In the genomic region with DNA sequence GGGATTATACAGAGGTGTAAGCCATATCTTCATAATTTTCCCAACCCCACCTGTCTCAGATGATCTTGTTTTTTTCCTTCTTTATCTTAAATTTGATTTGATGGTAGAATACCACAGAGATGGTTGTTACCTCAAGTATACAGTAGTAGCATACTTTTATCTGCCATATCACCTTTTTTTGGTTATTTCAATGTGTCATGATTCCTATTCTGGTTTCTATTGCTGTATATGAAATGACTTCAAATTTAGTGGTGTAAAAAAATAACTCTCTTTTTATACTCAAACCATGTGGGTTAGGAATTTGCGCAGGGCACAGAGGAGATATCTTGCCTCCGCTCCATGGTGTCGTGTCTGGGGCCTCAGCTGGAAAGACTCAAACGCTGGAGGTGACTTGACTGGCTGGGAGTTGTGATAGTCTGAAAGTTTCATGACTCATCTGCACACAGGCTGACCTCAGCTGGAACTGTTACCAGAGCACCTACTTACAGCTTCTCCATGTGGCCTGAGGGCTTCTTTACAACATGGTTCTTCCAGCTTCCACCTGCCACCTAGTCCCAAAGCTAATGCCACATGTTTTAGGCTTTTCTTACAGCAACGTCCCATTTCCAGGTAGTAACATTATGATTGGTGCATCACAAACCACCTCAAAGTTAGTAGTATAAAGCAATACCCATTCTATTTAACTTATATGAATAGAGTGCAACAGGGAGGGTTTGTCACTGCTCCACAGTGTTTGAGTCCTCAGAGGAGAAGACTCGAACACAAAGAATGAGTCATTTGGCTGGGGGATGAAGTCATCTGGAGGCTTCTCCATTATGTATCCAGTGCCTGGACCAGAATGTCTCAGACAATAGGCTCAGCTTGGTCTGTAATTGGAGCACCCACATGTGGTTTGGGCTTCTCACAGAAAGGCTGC, we compare ENCODE assay signal across 10 cellular contexts.
A peak's percentile ranks its signal among the peaks of the same experiment; 100 is the strongest.
DNase-seq lines count a peak whose midpoint lies in the region; ATAC-seq, FAIRE-seq and TF ChIP-seq lines count a peak whose summit lies in the region.
"Had no signal": no experiment of that assay in that cellular context is flagged by ENCODE, and none has a peak within 500 bp of the region (broad histone marks: within the 10 kb centered on the region; RNA-seq: fewer than 3 reads in every experiment).

No MANE protein-coding gene starts in this region.

- H3K9me3 ChIP-seq in astrocyte (ENCODE audit: insufficient read depth, low read depth, low read length) = no peaks in the 10 kb centered on the region
- no peaks in the 10 kb centered on the region for H3K9me3 ChIP-seq in neural progenitor cell (ENCODE audit: low read depth)

- H3K4me1 ChIP-seq in astrocyte (ENCODE audit: insufficient read depth, low read length) (peaks cover 17% of the 10 kb centered on the region), neural progenitor cell (no peaks in the 10 kb centered on the region)

- no peaks in the 10 kb centered on the region for H3K27me3 ChIP-seq in astrocyte (ENCODE audit: insufficient read depth, low read length)
- no peaks in the 10 kb centered on the region for H3K27me3 ChIP-seq in neural progenitor cell

- peak overlapping the region; percentile 77 for H3K27ac ChIP-seq in astrocyte (ENCODE audit: low read depth, low read length)
- H3K27ac ChIP-seq in neural progenitor cell = no peak overlapping the region

- no peaks in the 10 kb centered on the region for H3K27me3 Mint-ChIP-seq in astrocyte (ENCODE audit: low read depth, unreplicated experiment)
- peaks cover 3% of the 10 kb centered on the region for H3K27me3 Mint-ChIP-seq in neural progenitor cell (ENCODE audit: insufficient read depth, low read depth)

- H3K9me3 Mint-ChIP-seq in astrocyte (ENCODE audit: unreplicated experiment) (no peaks in the 10 kb centered on the region), neural progenitor cell (no peaks in the 10 kb centered on the region)
- H3K9me3 Mint-ChIP-seq: neural crest cell had no signal

- peak overlapping the region; percentile 79 for H3K27ac Mint-ChIP-seq in astrocyte (ENCODE audit: unreplicated experiment)
- H3K27ac Mint-ChIP-seq in neural progenitor cell = no peak overlapping the region

- peak overlapping the region; percentile 43 for H2AFZ ChIP-seq in astrocyte (ENCODE audit: low read depth, low read length)
- peak overlapping the region; percentile 9 for H2AFZ ChIP-seq in neural progenitor cell (replicated peaks)

- peak; percentile 5 for DNase-seq in NCI-H345 (lab: John Stamatoyannopoulos, UW)
- no peak for DNase-seq in NCI-H345 treated with DMSO at 0.1 percent for 48 hours (lab: John Stamatoyannopoulos, UW; ENCODE audit: unreplicated experiment)
- peak; percentile 88 for DNase-seq in LHCN-M2 (ENCODE audit: low read depth)
- peak; percentile 91 for DNase-seq in astrocyte (ENCODE audit: low read depth)
- DNase-seq in neural progenitor cell (ENCODE audit: low spot score) = no peak
- no peak for DNase-seq in NCI-H128 (lab: John Stamatoyannopoulos, UW; ENCODE audit: unreplicated experiment)
- no peak for DNase-seq in mucosa of gallbladder (ENCODE audit: low spot score)

- H3K4me3 ChIP-seq in astrocyte (ENCODE audit: insufficient read depth, low read depth, low read length) = no peak overlapping the region
- H3K4me3 ChIP-seq in neural progenitor cell = no peak overlapping the region

- H3K79me2 ChIP-seq in astrocyte (ENCODE audit: insufficient read depth, low read length) = no peaks in the 10 kb centered on the region
- H3K79me2 ChIP-seq in neural progenitor cell (ENCODE audit: low read depth) = no peaks in the 10 kb centered on the region

- no peaks in the 10 kb centered on the region for H4K20me1 ChIP-seq in astrocyte (ENCODE audit: insufficient read depth, low read length)
- H4K20me1 ChIP-seq in neural progenitor cell (ENCODE audit: low read depth) = no peaks in the 10 kb centered on the region

- H3K36me3 ChIP-seq in astrocyte (ENCODE audit: insufficient read depth, low read length) = no peaks in the 10 kb centered on the region
- no peaks in the 10 kb centered on the region for H3K36me3 ChIP-seq in neural progenitor cell

- no peak for FAIRE-seq in astrocyte (lab: Jason Lieb, UNC)
- FAIRE-seq: GM19239 had no signal

- H3K4me3 Mint-ChIP-seq in astrocyte (ENCODE audit: unreplicated experiment) = no peak overlapping the region
- no peak overlapping the region for H3K4me3 Mint-ChIP-seq in neural progenitor cell
- H3K4me3 Mint-ChIP-seq: neural crest cell had no signal

- TF ChIP-seq CTCF in astrocyte (IDR thresholded peaks at IDR 0.05; ENCODE audit: insufficient read depth, low read depth, low read length) (no peak), neural progenitor cell (IDR thresholded peaks at IDR 0.05) (no peak)

- no peaks in the 10 kb centered on the region for H3K36me3 Mint-ChIP-seq in astrocyte (ENCODE audit: low read depth, unreplicated experiment)
- no peaks in the 10 kb centered on the region for H3K36me3 Mint-ChIP-seq in neural progenitor cell

- H3F3A ChIP-seq in neural progenitor cell (ENCODE audit: low read depth) = no peaks in the 10 kb centered on the region

- H3K9ac ChIP-seq in astrocyte (ENCODE audit: low read length) = peak overlapping the region; percentile 58
- H3K9ac ChIP-seq in neural progenitor cell = no peak overlapping the region

- peaks cover 13% of the 10 kb centered on the region for H3K4me1 Mint-ChIP-seq in astrocyte (ENCODE audit: low read depth, unreplicated experiment)
- no peaks in the 10 kb centered on the region for H3K4me1 Mint-ChIP-seq in neural progenitor cell
- H3K4me1 Mint-ChIP-seq: neural crest cell had no signal

- H3K4me2 ChIP-seq in astrocyte (ENCODE audit: low read length) (peak overlapping the region; percentile 51), neural progenitor cell (no peak overlapping the region)

- ATAC-seq in GM18517 (IDR thresholded peaks at IDR 0.05; ENCODE audit: unreplicated experiment) = no peak

Comparison
In these comparisons a context has a peak if more than half of its experiments do, and no peak if none do; other contexts are left out.
1. DNase-seq: peak in NCI-H345 (single experiment), LHCN-M2 (single experiment) and astrocyte (single experiment); none in NCI-H345 treated with DMSO at 0.1 percent for 48 hours (single experiment), neural progenitor cell (single experiment), NCI-H128 (single experiment) and mucosa of gallbladder (single experiment).